Comparison of ENCODE assay signal across 30 cellular contexts in genomic region chr12:25925064-25925463, GRCh38. TPM values are rescaled to one million over a fixed set of nuclear protein-coding genes. Genes with fewer than 3 reads are reported as not detected.
DNase-seq lines count a peak whose midpoint lies in the region; ATAC-seq, FAIRE-seq and TF ChIP-seq lines count a peak whose summit lies in the region.
"Had no signal": no experiment of that assay in that cellular context is flagged by ENCODE, and none has a peak within 500 bp of the region (broad histone marks: within the 10 kb centered on the region; RNA-seq: fewer than 3 reads in every experiment).

No MANE protein-coding gene starts in this region.

- H3K4me3 Mint-ChIP-seq in stimulated activated naive B cell treated with anti-CD40 and anti-IgM and Interleukin-4, amounts not matched to agents 10 μg/mL and 1 μg/mL and 100 μg/mL, for 72 hours, result no peak overlapping the region
- H3K4me3 Mint-ChIP-seq: CD8-positive, alpha-beta T cell; GM23338 had no signal

- H3K27ac Mint-ChIP-seq in stimulated activated naive B cell treated with anti-CD40 and anti-IgM and Interleukin-4, amounts not matched to agents 10 μg/mL and 1 μg/mL and 100 μg/mL, for 72 hours, result no peak overlapping the region
- H3K27ac Mint-ChIP-seq: CD8-positive, alpha-beta T cell had no signal

- H3K4me3 ChIP-seq in PC-9, result no peak overlapping the region
- no peak overlapping the region for H3K4me3 ChIP-seq in mammary epithelial cell (replicated peaks in 1 of 3; ENCODE audit: insufficient read depth in 1 of 3, low read depth in 2 of 3, low read length in 3 of 3)
- no peak overlapping the region for H3K4me3 ChIP-seq in A673 (ENCODE audit: low read depth, low read length, poor library complexity, severe bottlenecking)
- H3K4me3 ChIP-seq in H7 (ENCODE audit: insufficient read depth, low read depth, low read length), result no peak overlapping the region
- H3K4me3 ChIP-seq: BLaER1 treated with 17β-estradiol and CSF1 and Interleukin-3, amounts not matched to agents 10 nM and 100 nM; GM12878; GM23338; K562; SJSA1 had no signal

- peak; percentile 71 for FAIRE-seq in HTR-8/SVneo (lab: Jason Lieb, UNC)
- FAIRE-seq: A204.1, K562 had no signal

- POLR2A ChIA-PET in PC-9 (lab: Charles Lee; ENCODE audit: unreplicated experiment), result no interaction called here
- POLR2A ChIA-PET in A673 (lab: Charles Lee; ENCODE audit: low non-redundant PET), result no interaction called here

- in situ Hi-C loops in mammary epithelial cell (cut with MboI; ENCODE audit: low sequenced_read_pairs in 2 of 2), result no loop called here

- H3K4me2 ChIP-seq in PC-9, result peak overlapping the region; percentile 37; the same call in 1 of the 2 replicates
- H3K4me2 ChIP-seq in mammary epithelial cell (ENCODE audit: insufficient read depth, low read depth, low read length), result no peak overlapping the region
- H3K4me2 ChIP-seq: GM23338 had no signal

- no peaks in the 10 kb centered on the region; the same call in 1 of the 2 replicates for H3K9me2 ChIP-seq in PC-9 (ENCODE audit: insufficient read depth)

- H3K9ac ChIP-seq in mammary epithelial cell (ENCODE audit: insufficient read depth, low read length), result no peak overlapping the region
- H3K9ac ChIP-seq: BLaER1 treated with 17β-estradiol and CSF1 and Interleukin-3, amounts not matched to agents 10 nM and 100 nM had no signal

- no peaks in the 10 kb centered on the region for H3K4me1 Mint-ChIP-seq in stimulated activated naive B cell treated with anti-CD40 and anti-IgM and Interleukin-4, amounts not matched to agents 10 μg/mL and 1 μg/mL and 100 μg/mL, for 72 hours

- dilution Hi-C loops in mammary epithelial cell (cut with HindIII; ENCODE audit: low sequenced_read_pairs), result no loop called here

- H3F3A ChIP-seq in PC-9 (ENCODE audit: insufficient read depth, low read depth), result peaks cover 18% of the 10 kb centered on the region

- H3K36me3 Mint-ChIP-seq in stimulated activated naive B cell treated with anti-CD40 and anti-IgM and Interleukin-4, amounts not matched to agents 10 μg/mL and 1 μg/mL and 100 μg/mL, for 72 hours, result no peaks in the 10 kb centered on the region
- H3K36me3 Mint-ChIP-seq: CD8-positive, alpha-beta T cell had no signal

- no peak overlapping the region for H2AFZ ChIP-seq in PC-9
- H2AFZ ChIP-seq in mammary epithelial cell (ENCODE audit: low read depth, low read length), result no peak overlapping the region

- CTCF ChIA-PET in PC-9 (lab: Charles Lee), result no interaction called here
- CTCF ChIA-PET in mammary epithelial cell (lab: Charles Lee; ENCODE audit: low non-redundant PET), result no interaction called here
- CTCF ChIA-PET in A673 (lab: Charles Lee), result no interaction called here

- whole genome bisulfite sequencing in mammary epithelial cell (ENCODE audit: low coverage, missing lambda C conversion rate), result 92% methylated on average over 5 of the region's 7 CpGs

- H3K36me3 ChIP-seq in PC-9 (ENCODE audit: low read depth) (no peaks in the 10 kb centered on the region), mammary epithelial cell (ENCODE audit: insufficient read depth, low read length) (no peaks in the 10 kb centered on the region), A673 (ENCODE audit: insufficient read depth, low read length, poor library complexity, severe bottlenecking) (no peaks in the 10 kb centered on the region), H7 (replicated peaks; ENCODE audit: control insufficient read depth, insufficient read depth, low read length) (no peaks in the 10 kb centered on the region)
- H3K36me3 ChIP-seq: BLaER1 treated with 17β-estradiol and CSF1 and Interleukin-3, amounts not matched to agents 10 nM and 100 nM; SJSA1 had no signal

- BruUV-seq in PC-9 (replicated peaks; lab: Mats Ljungman, UMichigan) (no TSS peak), mammary epithelial cell (replicated peaks; lab: Mats Ljungman, UMichigan) (no TSS peak), A673 (replicated peaks; lab: Mats Ljungman, UMichigan) (no TSS peak)

- H4K20me1 ChIP-seq in PC-9 (ENCODE audit: insufficient read depth) (no peaks in the 10 kb centered on the region), mammary epithelial cell (ENCODE audit: insufficient read depth, low read length) (no peaks in the 10 kb centered on the region)
- H4K20me1 ChIP-seq: BLaER1 treated with 17β-estradiol and CSF1 and Interleukin-3, amounts not matched to agents 10 nM and 100 nM had no signal

- H3K27ac ChIP-seq in C4-2B (peak overlapping the region; percentile 28), PC-9 (peak overlapping the region; percentile 48; the same call in 1 of the 2 replicates), mammary epithelial cell (ENCODE audit: insufficient read depth, low read depth, low read length) (peak overlapping the region; percentile 45), A673 (ENCODE audit: low read depth, low read length, poor library complexity, severe bottlenecking) (no peak overlapping the region)
- H3K27ac ChIP-seq: BLaER1 treated with 17β-estradiol and CSF1 and Interleukin-3, amounts not matched to agents 10 nM and 100 nM; SJSA1 had no signal

- no peak for TF ChIP-seq CTCF in C4-2B (conservative IDR thresholded peaks at IDR 0.05)
- no peak for TF ChIP-seq CTCF in PC-9 (conservative IDR thresholded peaks at IDR 0.05)
- no peak for TF ChIP-seq CTCF in mammary epithelial cell (conservative IDR thresholded peaks at IDR 0.05 in 1 of 2, IDR thresholded peaks at IDR 0.05 in 1 of 2; ENCODE audit: extremely low read depth in 1 of 2, insufficient read depth in 1 of 2, low read depth in 1 of 2, low read length in 2 of 2)
- no peak for TF ChIP-seq CTCF in A673 (conservative IDR thresholded peaks at IDR 0.05; ENCODE audit: low read depth, low read length)

- H3K27me3 ChIP-seq in PC-9 (ENCODE audit: insufficient read depth, low read depth) (no peaks in the 10 kb centered on the region), mammary epithelial cell (ENCODE audit: insufficient read depth, low read length) (no peaks in the 10 kb centered on the region), A673 (replicated peaks; ENCODE audit: insufficient read depth, low read depth, low read length, poor library complexity) (no peaks in the 10 kb centered on the region), H7 (ENCODE audit: control insufficient read depth, insufficient read depth, low read length) (no peaks in the 10 kb centered on the region)
- H3K27me3 ChIP-seq: BLaER1 treated with 17β-estradiol and CSF1 and Interleukin-3, amounts not matched to agents 10 nM and 100 nM; SJSA1 had no signal

- no peaks in the 10 kb centered on the region for H3K9me3 Mint-ChIP-seq in stimulated activated naive B cell treated with anti-CD40 and anti-IgM and Interleukin-4, amounts not matched to agents 10 μg/mL and 1 μg/mL and 100 μg/mL, for 72 hours
- H3K9me3 Mint-ChIP-seq: CD8-positive, alpha-beta T cell; GM23338 had no signal

- no peak for ATAC-seq in HG02798 (IDR thresholded peaks at IDR 0.05; ENCODE audit: poor library complexity, unreplicated experiment)
- ATAC-seq in stimulated activated naive B cell treated with anti-CD40 and anti-IgM and Interleukin-4, amounts not matched to agents 10 μg/mL and 1 μg/mL and 100 μg/mL, for 72 hours (replicated peaks), result no peak
- ATAC-seq: CD8-positive, alpha-beta T cell; GM12878; K562 had no signal

- DNase-seq in HTR-8/SVneo (ENCODE audit: insufficient read length, low spot score) (no peak), PC-9 (no peak), mammary epithelial cell (no peak), A673 (ENCODE audit: low spot score) (no peak), H7 (no peak)
- DNase-seq in stimulated activated naive B cell treated with anti-CD40 and anti-IgM and Interleukin-4, amounts not matched to agents 10 μg/mL and 1 μg/mL and 100 μg/mL, for 72 hours, result no peak
- DNase-seq: AML-193; Caco-2; CD8-positive, alpha-beta T cell; GDM1; HCEC 1CT; MM.1S; NCI-H1105 treated with DMSO at 0.1 percent for 48 hours; NCI-H146; NCI-H1930; NCI-H2107; NCI-H446 treated with DMSO at 0.1 percent for 48 hours; NCI-H526; NK-92 treated with Interleukin-12 subunit alpha and Interleukin-12 subunit beta, amount 100 ng/mL, for 24 hours; Right ventricle myocardium superior; T-helper 2 cell had no signal

- H3K79me2 ChIP-seq in PC-9 (ENCODE audit: low read depth) (no peaks in the 10 kb centered on the region), mammary epithelial cell (ENCODE audit: insufficient read depth, low read length) (no peaks in the 10 kb centered on the region)

- H3K4me1 ChIP-seq in PC-9 (replicated peaks; ENCODE audit: insufficient read depth), result peaks cover 19% of the 10 kb centered on the region
- peaks cover 16% of the 10 kb centered on the region for H3K4me1 ChIP-seq in mammary epithelial cell (ENCODE audit: insufficient read depth, low read length)
- H3K4me1 ChIP-seq in A673 (ENCODE audit: insufficient read depth, low read length, poor library complexity, severe bottlenecking), result peaks cover 11% of the 10 kb centered on the region
- H3K4me1 ChIP-seq: Caco-2, SJSA1 had no signal

- peaks cover 0 to 4% of the 10 kb centered on the region in 2 donors for H3K27me3 Mint-ChIP-seq in stimulated activated naive B cell treated with anti-CD40 and anti-IgM and Interleukin-4, amounts not matched to agents 10 μg/mL and 1 μg/mL and 100 μg/mL, for 72 hours

- H3K9me3 ChIP-seq in PC-9 (ENCODE audit: insufficient read depth, low read depth) (no peaks in the 10 kb centered on the region), mammary epithelial cell (replicated peaks; ENCODE audit: insufficient read depth, low read length) (no peaks in the 10 kb centered on the region), A673 (ENCODE audit: low read depth, low read length, poor library complexity, severe bottlenecking) (no peaks in the 10 kb centered on the region)
- H3K9me3 ChIP-seq: BLaER1 treated with 17β-estradiol and CSF1 and Interleukin-3, amounts not matched to agents 10 nM and 100 nM; Caco-2; SJSA1 had no signal

- intact Hi-C loops in PC-9 (cut with micrococcal nuclease; ENCODE audit: unreplicated experiment), result no loop called here
- intact Hi-C loops in mammary epithelial cell (cut with micrococcal nuclease), result no loop called here
- intact Hi-C loops in A673 (cut with micrococcal nuclease; ENCODE audit: unreplicated experiment), result loop anchor here (5.0 kb wide), 1 partner anchor 113 kb away; no protein-coding TSS in a partner anchor

RNA-seq across cellular contexts. Expression of gene RASSF8, which starts 33.4 kb away (rescaled TPM):
- total RNA-seq in PC-9 (2021), result 26.5 and 30.6 TPM in 2 replicates
- 10 to 100 TPM; 31.3 to 35.3 TPM for total RNA-seq in mammary epithelial cell
- 12.2 TPM for polyA plus RNA-seq in mammary epithelial cell
- polyA minus RNA-seq in mammary epithelial cell, result 46.8 TPM
- total RNA-seq in A673 (2021), result 19.8 and 23.1 TPM in 2 replicates
- 22.9 and 34.3 TPM in 2 replicates for total RNA-seq in H7 (2014; rRNA removed; shearing (Covaris generic))
- total RNA-seq: OCI-LY7 had no signal
